Comparison of ENCODE assay signal across 9 cellular contexts in the genomic region with DNA sequence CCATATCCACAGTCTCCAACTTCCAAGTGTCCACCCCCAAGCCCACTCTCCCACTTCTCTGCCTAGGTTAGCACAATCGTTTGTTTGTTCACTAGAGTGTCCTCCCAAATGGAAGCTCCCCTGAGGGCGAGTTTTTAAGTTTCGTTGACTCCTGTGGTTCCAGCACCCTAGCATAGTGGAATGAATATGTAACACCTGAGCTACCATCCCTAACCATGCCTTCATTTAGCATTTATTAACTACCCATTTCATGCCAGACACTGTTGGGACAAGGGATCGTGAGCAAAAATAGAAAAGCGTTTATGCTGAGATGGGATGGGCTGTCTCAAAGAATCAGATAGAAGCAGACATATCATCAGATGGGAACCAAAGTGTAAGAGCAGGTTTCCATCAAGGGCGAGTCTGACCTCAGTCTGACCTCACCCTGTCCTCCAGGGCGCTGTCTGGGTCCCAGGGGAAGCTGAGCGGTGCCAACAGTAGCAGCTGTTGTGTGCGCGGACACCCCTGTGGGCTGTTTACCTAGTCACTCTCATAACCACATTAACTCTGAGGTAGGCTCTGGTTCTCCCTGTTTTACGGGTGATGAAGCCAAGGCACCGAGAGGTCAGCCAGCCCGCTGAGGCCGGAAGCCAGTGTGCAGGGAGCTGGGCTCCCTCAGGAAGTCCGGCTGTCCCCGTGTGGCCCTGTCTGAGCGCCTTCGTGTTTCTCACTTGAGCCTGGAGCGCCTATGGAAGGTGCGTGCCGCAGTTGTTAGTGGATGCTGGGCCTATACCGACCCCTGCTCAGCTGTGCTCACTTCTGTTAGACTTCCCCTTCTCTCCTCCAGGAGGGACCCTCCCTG. TPM values are rescaled to one million over a fixed set of nuclear protein-coding genes. Genes with fewer than 3 reads are reported as not detected.
DNase-seq lines count a peak whose midpoint lies in the region; ATAC-seq and TF ChIP-seq lines count a peak whose summit lies in the region.
"Had no signal": no experiment of that assay in that cellular context is flagged by ENCODE, and none has a peak within 500 bp of the region (broad histone marks: within the 10 kb centered on the region; RNA-seq: fewer than 3 reads in every experiment).

No MANE protein-coding gene starts in this region.

- peaks cover 98% of the 10 kb centered on the region for H4K20me1 ChIP-seq in BLaER1
- peaks cover 7% of the 10 kb centered on the region for H4K20me1 ChIP-seq in GM23338 (replicated peaks; ENCODE audit: insufficient read depth)

- H3K27ac Mint-ChIP-seq in GM23338: no peak overlapping the region

- H3K27ac ChIP-seq in BLaER1: peak overlapping the region; percentile 62
- H3K27ac ChIP-seq in GM23338 (ENCODE audit: low read depth): no peak overlapping the region

- no peak overlapping the region; the same call in 2 of the 3 replicates for H3K4me3 Mint-ChIP-seq in GM23338

- H3K4me2 ChIP-seq in BLaER1: peak overlapping the region; percentile 64
- H3K4me2 ChIP-seq in GM23338: no peak overlapping the region

- in situ Hi-C loops in astrocyte of the spinal cord (cut with HindIII; ENCODE audit: low sequenced_read_pairs): no loop called here

- H3K9me3 ChIP-seq in BLaER1: no peaks in the 10 kb centered on the region

- H3K4me3 ChIP-seq in BLaER1: peak overlapping the region; percentile 16; the same call in 1 of the 2 replicates
- H3K4me3 ChIP-seq in astrocyte of the spinal cord (ENCODE audit: low read depth, low read length): no peak overlapping the region
- no peak overlapping the region for H3K4me3 ChIP-seq in GM23338

- peaks cover 79% of the 10 kb centered on the region for H3K36me3 Mint-ChIP-seq in GM23338 (ENCODE audit: low read depth)

- peak; percentile 16 for DNase-seq in astrocyte of the spinal cord (ENCODE audit: low read depth, low spot score)
- peak; percentile 28 to 62 for DNase-seq in lung microvascular endothelial cell (ENCODE audit: low read depth in 2 of 2)
- no peak for DNase-seq in cerebellar nuclear complex (lab: John Stamatoyannopoulos, UW)
- no peak for DNase-seq in medulla oblongata (ENCODE audit: extremely low spot score)
- no peak for DNase-seq in GM23338 (ENCODE audit: low spot score)
- DNase-seq in GM19238 (ENCODE audit: insufficient read length, low spot score): no peak
- DNase-seq: KG1 had no signal

- H3K9me3 Mint-ChIP-seq in GM23338: no peaks in the 10 kb centered on the region

- no peaks in the 10 kb centered on the region for H3K9me2 ChIP-seq in GM23338 (ENCODE audit: insufficient read depth)

- TF ChIP-seq CTCF in astrocyte of the spinal cord (IDR thresholded peaks at IDR 0.05; ENCODE audit: low read depth, low read length): no peak
- no peak for TF ChIP-seq CTCF in GM23338 (conservative IDR thresholded peaks at IDR 0.05; ENCODE audit: low read depth in 2 of 2)

- H3K4me1 ChIP-seq in BLaER1: peaks cover 78% of the 10 kb centered on the region
- peaks cover 3% of the 10 kb centered on the region; the same call in 1 of the 2 replicates for H3K4me1 ChIP-seq in GM23338 (ENCODE audit: insufficient read depth)

- H3K79me2 ChIP-seq in GM23338 (replicated peaks; ENCODE audit: insufficient read depth): no peaks in the 10 kb centered on the region

- ATAC-seq in HG02943 (IDR thresholded peaks at IDR 0.05; ENCODE audit: low read depth, unreplicated experiment): peak; percentile 74
- no peak for ATAC-seq in GM23338

- peaks cover 5% of the 10 kb centered on the region for H3K4me1 Mint-ChIP-seq in GM23338

- peak overlapping the region; percentile 50 for H3K9ac ChIP-seq in BLaER1

- H3K36me3 ChIP-seq in BLaER1 (peaks cover 98% of the 10 kb centered on the region), GM23338 (ENCODE audit: insufficient read depth) (peaks cover 29% of the 10 kb centered on the region)

- no peak overlapping the region for H2AFZ ChIP-seq in GM23338

- H3F3A ChIP-seq in GM23338 (replicated peaks; ENCODE audit: low read depth): peaks cover 20% of the 10 kb centered on the region

- H3K27me3 ChIP-seq in BLaER1 (no peaks in the 10 kb centered on the region; the same call in 1 of the 2 replicates), GM23338 (ENCODE audit: insufficient read depth) (no peaks in the 10 kb centered on the region)

- peaks cover 6% of the 10 kb centered on the region for H3K27me3 Mint-ChIP-seq in GM23338 (ENCODE audit: insufficient read depth, low read depth, poor library complexity)

TF ChIP-seq in GM23338, 12 proteins besides CTCF, POLR2A, EP300 and RAD21:
- TF ChIP-seq NANOG (IDR thresholded peaks at IDR 0.05; ENCODE audit: borderline replicate concordance) (no peak), CREB1 (CRISPR knock-in tag; IDR thresholded peaks at IDR 0.05; ENCODE audit: low read depth) (no peak), EZH2phosphoT487 (IDR thresholded peaks at IDR 0.05; ENCODE audit: unreplicated experiment) (no peak), ZNF331 (CRISPR knock-in tag; IDR thresholded peaks at IDR 0.05; ENCODE audit: low read depth) (no peak), STAT1 (IDR thresholded peaks at IDR 0.05; ENCODE audit: unreplicated experiment) (no peak), ZNF114 (CRISPR knock-in tag; IDR thresholded peaks at IDR 0.05) (no peak), POLR2AphosphoS5 (IDR thresholded peaks at IDR 0.05; ENCODE audit: low read depth) (no peak), EZH2 (IDR thresholded peaks at IDR 0.05; ENCODE audit: low read depth, unreplicated experiment) (no peak), JUNB (IDR thresholded peaks at IDR 0.05; ENCODE audit: unreplicated experiment) (no peak)
- TF ChIP-seq, protein P1, sequence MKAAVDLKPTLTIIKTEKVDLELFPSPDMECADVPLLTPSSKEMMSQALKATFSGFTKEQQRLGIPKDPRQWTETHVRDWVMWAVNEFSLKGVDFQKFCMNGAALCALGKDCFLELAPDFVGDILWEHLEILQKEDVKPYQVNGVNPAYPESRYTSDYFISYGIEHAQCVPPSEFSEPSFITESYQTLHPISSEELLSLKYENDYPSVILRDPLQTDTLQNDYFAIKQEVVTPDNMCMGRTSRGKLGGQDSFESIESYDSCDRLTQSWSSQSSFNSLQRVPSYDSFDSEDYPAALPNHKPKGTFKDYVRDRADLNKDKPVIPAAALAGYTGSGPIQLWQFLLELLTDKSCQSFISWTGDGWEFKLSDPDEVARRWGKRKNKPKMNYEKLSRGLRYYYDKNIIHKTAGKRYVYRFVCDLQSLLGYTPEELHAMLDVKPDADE (IDR thresholded peaks at IDR 0.05): no peak
- TF ChIP-seq, protein P2, sequence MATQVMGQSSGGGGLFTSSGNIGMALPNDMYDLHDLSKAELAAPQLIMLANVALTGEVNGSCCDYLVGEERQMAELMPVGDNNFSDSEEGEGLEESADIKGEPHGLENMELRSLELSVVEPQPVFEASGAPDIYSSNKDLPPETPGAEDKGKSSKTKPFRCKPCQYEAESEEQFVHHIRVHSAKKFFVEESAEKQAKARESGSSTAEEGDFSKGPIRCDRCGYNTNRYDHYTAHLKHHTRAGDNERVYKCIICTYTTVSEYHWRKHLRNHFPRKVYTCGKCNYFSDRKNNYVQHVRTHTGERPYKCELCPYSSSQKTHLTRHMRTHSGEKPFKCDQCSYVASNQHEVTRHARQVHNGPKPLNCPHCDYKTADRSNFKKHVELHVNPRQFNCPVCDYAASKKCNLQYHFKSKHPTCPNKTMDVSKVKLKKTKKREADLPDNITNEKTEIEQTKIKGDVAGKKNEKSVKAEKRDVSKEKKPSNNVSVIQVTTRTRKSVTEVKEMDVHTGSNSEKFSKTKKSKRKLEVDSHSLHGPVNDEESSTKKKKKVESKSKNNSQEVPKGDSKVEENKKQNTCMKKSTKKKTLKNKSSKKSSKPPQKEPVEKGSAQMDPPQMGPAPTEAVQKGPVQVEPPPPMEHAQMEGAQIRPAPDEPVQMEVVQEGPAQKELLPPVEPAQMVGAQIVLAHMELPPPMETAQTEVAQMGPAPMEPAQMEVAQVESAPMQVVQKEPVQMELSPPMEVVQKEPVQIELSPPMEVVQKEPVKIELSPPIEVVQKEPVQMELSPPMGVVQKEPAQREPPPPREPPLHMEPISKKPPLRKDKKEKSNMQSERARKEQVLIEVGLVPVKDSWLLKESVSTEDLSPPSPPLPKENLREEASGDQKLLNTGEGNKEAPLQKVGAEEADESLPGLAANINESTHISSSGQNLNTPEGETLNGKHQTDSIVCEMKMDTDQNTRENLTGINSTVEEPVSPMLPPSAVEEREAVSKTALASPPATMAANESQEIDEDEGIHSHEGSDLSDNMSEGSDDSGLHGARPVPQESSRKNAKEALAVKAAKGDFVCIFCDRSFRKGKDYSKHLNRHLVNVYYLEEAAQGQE (IDR thresholded peaks at IDR 0.05; ENCODE audit: unreplicated experiment): no peak

RNA-seq across cellular contexts. Expression of gene CNP, which starts 6.2 kb away (rescaled TPM):
- 38.8 and 45.6 TPM in 2 replicates for total RNA-seq in lung microvascular endothelial cell
- total RNA-seq in GM23338 (2014; rRNA removed; shearing (Covaris generic)): 40.3 and 47.8 TPM in 2 replicates
- 28.3 and 30.8 TPM in 2 replicates for polyA plus RNA-seq in GM23338 (2016; fragmentation: Nextera tagmentation; extraction: Ambion mirVana)

RNA-seq across cellular contexts. Expression of gene ODAD4, which starts 42.4 kb away (rescaled TPM):
- total RNA-seq in lung microvascular endothelial cell: under 0.01 TPM in 2 replicates
- total RNA-seq in GM23338 (2014; rRNA removed; shearing (Covaris generic)): 0.12 and 1.8 TPM in 2 replicates
- polyA plus RNA-seq in GM23338 (2016; fragmentation: Nextera tagmentation; extraction: Ambion mirVana): 0.54 and 1.7 TPM in 2 replicates

RNA-seq across cellular contexts. Expression of gene DNAJC7, which starts 44.4 kb away (rescaled TPM):
- 56.0 and 60.1 TPM in 2 replicates for total RNA-seq in lung microvascular endothelial cell
- total RNA-seq in GM23338 (2014; rRNA removed; shearing (Covaris generic)): 119 and 139 TPM in 2 replicates
- 136 and 141 TPM in 2 replicates for polyA plus RNA-seq in GM23338 (2016; fragmentation: Nextera tagmentation; extraction: Ambion mirVana)

RNA-seq across cellular contexts. Expression of gene NKIRAS2, which starts 47.1 kb away (rescaled TPM):
- 30.1 and 38.1 TPM in 2 replicates for total RNA-seq in lung microvascular endothelial cell
- total RNA-seq in GM23338 (2014; rRNA removed; shearing (Covaris generic)): 42.5 and 52.9 TPM in 2 replicates
- 31.3 and 31.7 TPM in 2 replicates for polyA plus RNA-seq in GM23338 (2016; fragmentation: Nextera tagmentation; extraction: Ambion mirVana)

RNA-seq across cellular contexts. Expression of gene ACLY, which starts 54.0 kb away (rescaled TPM):
- 167 and 203 TPM in 2 replicates for total RNA-seq in lung microvascular endothelial cell
- 412 and 439 TPM in 2 replicates for total RNA-seq in GM23338 (2014; rRNA removed; shearing (Covaris generic))
- 119 and 121 TPM in 2 replicates for polyA plus RNA-seq in GM23338 (2016; fragmentation: Nextera tagmentation; extraction: Ambion mirVana)

Comparison
In these comparisons a context has a peak if more than half of its experiments do, and no peak if none do; other contexts are left out.
1. DNase-seq: peak in astrocyte of the spinal cord (single experiment) and lung microvascular endothelial cell (2 of 2); none in cerebellar nuclear complex (0 of 2), medulla oblongata (single experiment), GM23338 (single experiment) and GM19238 (single experiment).